In genomic region chr7:141231018-141231792, GRCh38 we compare ENCODE assay signal across 9 cellular contexts.
DNase-seq lines count a peak whose midpoint lies in the region; ATAC-seq and TF ChIP-seq lines count a peak whose summit lies in the region.
"Had no signal": no experiment of that assay in that cellular context is flagged by ENCODE, and none has a peak within 500 bp of the region (broad histone marks: within the 10 kb centered on the region; RNA-seq: fewer than 3 reads in every experiment).

No MANE protein-coding gene starts in this region.

- H3K36me3 Mint-ChIP-seq in brain = no peaks in the 10 kb centered on the region
- no peaks in the 10 kb centered on the region for H3K36me3 Mint-ChIP-seq in activated CD8-positive, alpha-beta T cell treated with anti-CD3 and anti-CD28 coated beads, Interleukin-2, amount 10 ng/mL, durations not matched to agents 7 days and 5 days (ENCODE audit: low read depth)

- H3K27ac Mint-ChIP-seq in brain = no peak overlapping the region
- no peak overlapping the region for H3K27ac Mint-ChIP-seq in activated CD8-positive, alpha-beta T cell treated with anti-CD3 and anti-CD28 coated beads, Interleukin-2, amount 10 ng/mL, durations not matched to agents 7 days and 5 days

- CTCF ChIA-PET in activated CD8-positive, alpha-beta T cell treated with anti-CD3 and anti-CD28 coated beads, Interleukin-2, amount 10 ng/mL, durations not matched to agents 7 days and 5 days (lab: Charles Lee) = no interaction called here

- H3K4me1 Mint-ChIP-seq in brain = peaks cover 56% of the 10 kb centered on the region
- no peaks in the 10 kb centered on the region for H3K4me1 Mint-ChIP-seq in activated CD8-positive, alpha-beta T cell treated with anti-CD3 and anti-CD28 coated beads, Interleukin-2, amount 10 ng/mL, durations not matched to agents 7 days and 5 days (ENCODE audit: low read depth)

- TF ChIP-seq CTCF in brain (conservative IDR thresholded peaks at IDR 0.05) = peak; percentile 42
- TF ChIP-seq CTCF in right lobe of liver (IDR thresholded peaks at IDR 0.05) = peak; percentile 25 to 50 (median 36)

- ATAC-seq in right lobe of liver = peak; percentile 60 to 91 (median 77)
- no peak for ATAC-seq in activated CD8-positive, alpha-beta T cell treated with anti-CD3 and anti-CD28 coated beads, Interleukin-2, amount 10 ng/mL, durations not matched to agents 7 days and 5 days

- H3K9me3 Mint-ChIP-seq in brain = peaks cover 0 to 3% (median 0%) of the 10 kb centered on the region in 5 experiments
- H3K9me3 Mint-ChIP-seq in activated CD8-positive, alpha-beta T cell treated with anti-CD3 and anti-CD28 coated beads, Interleukin-2, amount 10 ng/mL, durations not matched to agents 7 days and 5 days (ENCODE audit: insufficient read depth) = no peaks in the 10 kb centered on the region

- H3K36me3 ChIP-seq in right lobe of liver = no peaks in the 10 kb centered on the region

- POLR2A ChIA-PET in activated CD8-positive, alpha-beta T cell treated with anti-CD3 and anti-CD28 coated beads, Interleukin-2, amount 10 ng/mL, durations not matched to agents 7 days and 5 days (lab: Charles Lee) = no interaction called here

- H3K4me3 ChIP-seq in right lobe of liver = no peak overlapping the region

- WGBS in right lobe of liver (ENCODE audit: insufficient coverage, low coverage, low lambda C conversion rate, missing lambda C conversion rate) = 17% methylated on average over 5 of the region's 5 CpGs

- intact Hi-C loops in right lobe of liver (cut with DNase I) = no loop called here

- no peak overlapping the region for H3K4me3 Mint-ChIP-seq in brain
- H3K4me3 Mint-ChIP-seq in activated CD8-positive, alpha-beta T cell treated with anti-CD3 and anti-CD28 coated beads, Interleukin-2, amount 10 ng/mL, durations not matched to agents 7 days and 5 days = no peak overlapping the region

- H3K27me3 Mint-ChIP-seq in brain = no peaks in the 10 kb centered on the region
- H3K27me3 Mint-ChIP-seq in activated CD8-positive, alpha-beta T cell treated with anti-CD3 and anti-CD28 coated beads, Interleukin-2, amount 10 ng/mL, durations not matched to agents 7 days and 5 days (ENCODE audit: low read depth) = peaks cover 4% of the 10 kb centered on the region

- no peak overlapping the region for H3K27ac ChIP-seq in right lobe of liver

- H3K4me1 ChIP-seq in right lobe of liver = peaks cover 0 to 10% (median 0%) of the 10 kb centered on the region in 4 donors

- TF ChIP-seq POLR2A in right lobe of liver (IDR thresholded peaks at IDR 0.05) = no peak

- H3K27me3 ChIP-seq in right lobe of liver = no peaks in the 10 kb centered on the region

- peak; percentile 78 for DNase-seq in DMS153 (lab: John Stamatoyannopoulos, UW)
- DNase-seq in M059J (ENCODE audit: low read depth) = peak; percentile 71
- peak in 2 of 3 donors; percentile 43 to 52 for DNase-seq in right lobe of liver
- DNase-seq in activated CD8-positive, alpha-beta T cell treated with anti-CD3 and anti-CD28 coated beads, Interleukin-2, amount 10 ng/mL, durations not matched to agents 7 days and 5 days = no peak
- DNase-seq in GF-D8 (lab: John Stamatoyannopoulos, UW) = no peak
- DNase-seq in occipital lobe (lab: John Stamatoyannopoulos, UW) = no peak
- no peak for DNase-seq in T-helper 9 cell
- DNase-seq: dermis blood vessel endothelial cell had no signal

- H3K9me3 ChIP-seq in right lobe of liver = no peaks in the 10 kb centered on the region

Comparison
In these comparisons a context has a peak if more than half of its experiments do, and no peak if none do; other contexts are left out.
1. DNase-seq: peak in DMS153 (single experiment), M059J (single experiment) and right lobe of liver (2 of 3); none in activated CD8-positive, alpha-beta T cell treated with anti-CD3 and anti-CD28 coated beads, Interleukin-2, amount 10 ng/mL, durations not matched to agents 7 days and 5 days (single experiment), GF-D8 (single experiment), occipital lobe (single experiment) and T-helper 9 cell (single experiment).